ENCODE assay signal across 8 cellular contexts in the genomic region with DNA sequence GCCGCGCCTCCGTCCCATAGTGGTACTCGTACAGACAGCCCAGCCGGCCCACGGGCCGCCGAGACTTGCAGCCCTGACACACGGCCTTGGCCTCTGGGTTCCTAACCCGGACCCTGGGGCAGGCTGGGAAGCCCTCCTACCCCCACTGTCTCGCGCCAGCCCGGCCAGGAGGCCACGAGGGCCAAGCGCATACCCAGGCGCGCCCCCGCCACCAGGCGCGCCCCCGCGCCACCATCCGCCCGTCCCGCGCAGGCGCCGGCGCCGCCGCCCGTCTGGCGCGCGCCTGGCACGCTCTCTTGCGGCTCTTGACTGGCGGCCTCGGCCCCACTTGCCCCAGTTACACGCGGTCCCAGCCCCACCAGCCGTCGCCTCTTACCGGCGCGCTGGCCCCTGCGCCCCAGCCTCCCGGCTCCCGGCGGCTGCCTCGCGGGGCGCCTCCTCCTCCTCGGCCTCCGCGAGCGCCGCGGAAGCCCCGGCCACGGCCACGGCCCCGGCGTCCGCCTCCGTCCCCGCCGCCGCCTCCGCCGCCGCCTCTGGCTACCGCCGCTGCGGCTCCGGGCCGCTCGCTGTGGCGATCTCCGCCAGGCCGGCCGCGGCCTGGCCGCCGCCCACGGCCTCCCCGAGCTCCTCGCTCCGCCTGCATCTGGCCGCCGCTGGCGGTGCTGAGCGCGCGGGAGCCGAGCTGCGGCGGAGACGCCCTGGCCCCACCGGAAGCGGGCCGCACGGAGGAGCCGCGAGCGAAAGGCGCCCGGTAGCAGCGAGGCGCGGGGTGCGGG. TPM values are rescaled to one million over a fixed set of nuclear protein-coding genes. Genes with fewer than 3 reads are reported as not detected.
DNase-seq lines count a peak whose midpoint lies in the region; ATAC-seq and FAIRE-seq lines count a peak whose summit lies in the region.

No MANE protein-coding gene starts in this region.

- H3K4me1 Mint-ChIP-seq in activated T-helper 17 cell treated with anti-CD3 and anti-CD28 coated beads, Interleukin-2, amount 50 U/mL, for 72 hours: peaks cover 11% of the 10 kb centered on the region
- peaks cover 13 to 21% of the 10 kb centered on the region in 2 donors for H3K4me1 Mint-ChIP-seq in natural killer cell treated with Interleukin-12 subunit alpha and Interleukin-12 subunit beta and Interleukin-15 and Interleukin-18, amount 100 ng/mL, for 72 hours (ENCODE audit: low read depth in 2 of 2)

- H3K4me3 Mint-ChIP-seq in activated T-helper 17 cell treated with anti-CD3 and anti-CD28 coated beads, Interleukin-2, amount 50 U/mL, for 72 hours: peak overlapping the region; percentile 90
- H3K4me3 Mint-ChIP-seq in natural killer cell treated with Interleukin-12 subunit alpha and Interleukin-12 subunit beta and Interleukin-15 and Interleukin-18, amount 100 ng/mL, for 72 hours: peak overlapping the region; percentile 83

- peak; percentile 3 for DNase-seq in DMS153 treated with DMSO at 0.1 percent for 48 hours (lab: John Stamatoyannopoulos, UW; ENCODE audit: unreplicated experiment)
- DNase-seq in HuH-7 (ENCODE audit: low spot score): peak; percentile 63
- peak; percentile 44 for DNase-seq in RCC 7860 (ENCODE audit: low spot score)
- DNase-seq in fibroblast of peridontal ligament (ENCODE audit: extremely low read depth): peak; percentile 59
- DNase-seq in natural killer cell treated with Interleukin-12 subunit alpha and Interleukin-12 subunit beta and Interleukin-15 and Interleukin-18, amount 100 ng/mL, for 72 hours (ENCODE audit: low spot score): peak; percentile 85
- DNase-seq in stimulated activated naive CD8-positive, alpha-beta T cell treated with anti-CD3 and anti-CD28 coated beads, Interleukin-15, Interleukin-2, amounts not matched to agents 100 U/mL and 50 U/mL, for 24 hours: peak; percentile 78

- H3K27me3 Mint-ChIP-seq in activated T-helper 17 cell treated with anti-CD3 and anti-CD28 coated beads, Interleukin-2, amount 50 U/mL, for 72 hours: no peaks in the 10 kb centered on the region
- H3K27me3 Mint-ChIP-seq in natural killer cell treated with Interleukin-12 subunit alpha and Interleukin-12 subunit beta and Interleukin-15 and Interleukin-18, amount 100 ng/mL, for 72 hours: no peaks in the 10 kb centered on the region

- H3K9me3 Mint-ChIP-seq in activated T-helper 17 cell treated with anti-CD3 and anti-CD28 coated beads, Interleukin-2, amount 50 U/mL, for 72 hours: no peaks in the 10 kb centered on the region
- no peaks in the 10 kb centered on the region for H3K9me3 Mint-ChIP-seq in natural killer cell treated with Interleukin-12 subunit alpha and Interleukin-12 subunit beta and Interleukin-15 and Interleukin-18, amount 100 ng/mL, for 72 hours

- FAIRE-seq in RCC 7860 (lab: Jason Lieb, UNC): no peak

- ATAC-seq in GM21526 (IDR thresholded peaks at IDR 0.05; ENCODE audit: low FRiP score, unreplicated experiment): peak; percentile 57
- peak; percentile 73 for ATAC-seq in activated T-helper 17 cell treated with anti-CD3 and anti-CD28 coated beads, Interleukin-2, amount 50 U/mL, for 72 hours (replicated peaks)
- ATAC-seq in natural killer cell treated with Interleukin-12 subunit alpha and Interleukin-12 subunit beta and Interleukin-15 and Interleukin-18, amount 100 ng/mL, for 72 hours: peak; percentile 91 to 93
- ATAC-seq in stimulated activated naive CD8-positive, alpha-beta T cell treated with anti-CD3 and anti-CD28 coated beads, Interleukin-15, Interleukin-2, amounts not matched to agents 100 U/mL and 50 U/mL, for 24 hours: peak; percentile 70

- peak overlapping the region; percentile 91 for H3K27ac Mint-ChIP-seq in activated T-helper 17 cell treated with anti-CD3 and anti-CD28 coated beads, Interleukin-2, amount 50 U/mL, for 72 hours
- peak overlapping the region; percentile 76 to 85 for H3K27ac Mint-ChIP-seq in natural killer cell treated with Interleukin-12 subunit alpha and Interleukin-12 subunit beta and Interleukin-15 and Interleukin-18, amount 100 ng/mL, for 72 hours

- H3K36me3 Mint-ChIP-seq in activated T-helper 17 cell treated with anti-CD3 and anti-CD28 coated beads, Interleukin-2, amount 50 U/mL, for 72 hours (ENCODE audit: low read depth): no peaks in the 10 kb centered on the region
- H3K36me3 Mint-ChIP-seq in natural killer cell treated with Interleukin-12 subunit alpha and Interleukin-12 subunit beta and Interleukin-15 and Interleukin-18, amount 100 ng/mL, for 72 hours: no peaks in the 10 kb centered on the region

RNA-seq across cellular contexts. Expression of a gene that starts 0.4 kb away (rescaled TPM):
- 10 to 100 TPM; 10.7 to 17.5 TPM for total RNA-seq in activated T-helper 17 cell treated with anti-CD3 and anti-CD28 coated beads, Interleukin-2, amount 50 U/mL, for 72 hours
- total RNA-seq in natural killer cell treated with Interleukin-12 subunit alpha and Interleukin-12 subunit beta and Interleukin-15 and Interleukin-18, amount 100 ng/mL, for 72 hours: 10 to 100 TPM; 17.0 to 27.4 TPM

Comparison
In these comparisons a context has a peak if more than half of its experiments do, and no peak if none do; other contexts are left out.
1. Peak in every context shown above with its lines: DNase-seq and ATAC-seq.
2. DNase-seq: peak in every context shown above with its lines; median percentile 85 in natural killer cell treated with Interleukin-12 subunit alpha and Interleukin-12 subunit beta and Interleukin-15 and Interleukin-18, amount 100 ng/mL, for 72 hours; 78 in stimulated activated naive CD8-positive, alpha-beta T cell treated with anti-CD3 and anti-CD28 coated beads, Interleukin-15, Interleukin-2, amounts not matched to agents 100 U/mL and 50 U/mL, for 24 hours; 63 in HuH-7; 59 in fibroblast of peridontal ligament; 44 in RCC 7860; 3 in DMS153 treated with DMSO at 0.1 percent for 48 hours.